8 cellular contexts compared by ENCODE assay signal in the genomic region with DNA sequence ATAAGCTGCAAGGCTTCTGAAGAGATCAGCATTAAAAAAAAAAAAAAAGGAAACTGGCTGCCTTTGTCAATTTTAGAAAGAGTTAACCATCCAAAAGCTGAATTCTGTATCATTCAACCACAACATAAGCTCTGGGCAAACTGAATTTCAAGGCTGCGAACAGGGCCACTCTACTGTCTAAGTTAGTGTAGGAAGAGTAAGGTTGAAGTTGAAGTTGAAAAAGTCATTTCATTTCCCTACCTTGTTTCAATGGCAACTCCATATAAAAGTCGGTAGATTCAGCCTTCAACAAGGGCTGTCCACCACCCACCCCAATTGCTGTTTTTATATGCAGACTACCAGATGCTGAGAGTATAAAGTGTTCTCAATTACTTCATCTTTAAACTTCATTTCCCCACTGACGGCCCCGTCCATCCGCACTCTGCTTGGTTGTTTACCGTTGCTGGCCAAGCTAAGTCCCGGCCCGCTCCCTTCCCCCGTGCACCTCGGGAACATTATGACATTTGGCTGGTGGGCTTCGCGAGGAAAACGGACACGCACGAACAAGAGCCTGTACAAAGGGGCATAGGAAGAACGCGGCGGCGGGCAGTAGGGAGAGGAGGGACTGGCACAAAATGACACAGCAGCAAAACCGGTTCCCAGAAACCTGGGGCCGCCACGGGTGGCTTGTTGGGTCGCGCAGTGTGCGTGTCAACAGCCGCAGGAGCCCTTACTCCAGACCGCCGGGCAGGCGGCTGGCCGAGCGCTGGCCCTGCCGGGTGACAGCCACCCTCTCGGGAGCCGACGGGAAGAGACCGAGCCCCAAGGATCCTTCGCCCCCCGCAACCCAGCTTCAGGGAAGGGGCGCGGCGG. TPM values are rescaled to one million over a fixed set of nuclear protein-coding genes. Genes with fewer than 3 reads are reported as not detected.
DNase-seq lines count a peak whose midpoint lies in the region; ATAC-seq, FAIRE-seq and TF ChIP-seq lines count a peak whose summit lies in the region.

No MANE protein-coding gene starts in this region.

- DNase-seq in Caki2 (ENCODE audit: low read depth): peak; percentile 30
- DNase-seq in HL-60 (ENCODE audit: low read depth in 1 of 2, low spot score in 1 of 2): peak in 1 of 2 experiments; percentile 45
- peak in 1 of 3 donors; percentile 5 for DNase-seq in effector memory CD4-positive, alpha-beta T cell
- peak in 1 of 2 donors; percentile 28 for DNase-seq in memory B cell (ENCODE audit: low spot score in 2 of 2)
- DNase-seq in GM19239 (ENCODE audit: insufficient read length, low spot score): no peak

- peak overlapping the region; percentile 87 for H3K4me3 Mint-ChIP-seq in memory B cell

- TF ChIP-seq CTCF in HL-60 (IDR thresholded peaks at IDR 0.05; ENCODE audit: insufficient read depth, low read length) (no peak), WI38 (IDR thresholded peaks at IDR 0.05; ENCODE audit: low read depth, low read length) (no peak)

- peak; percentile 11 for ATAC-seq in GM19438 (IDR thresholded peaks at IDR 0.05; ENCODE audit: low read depth, unreplicated experiment)
- ATAC-seq in memory B cell (ENCODE audit: low read depth): no peak

- no peaks in the 10 kb centered on the region for H3K9me3 ChIP-seq in effector memory CD4-positive, alpha-beta T cell (ENCODE audit: control insufficient read depth, low read length)
- H3K9me3 ChIP-seq in stomach smooth muscle (ENCODE audit: control insufficient read depth in 2 of 2, low read length in 2 of 2): no peaks in the 10 kb centered on the region

- H3K27ac Mint-ChIP-seq in memory B cell: peak overlapping the region; percentile 97

- no peaks in the 10 kb centered on the region for H3K36me3 ChIP-seq in effector memory CD4-positive, alpha-beta T cell (ENCODE audit: control insufficient read depth, insufficient read depth, low read length)
- no peaks in the 10 kb centered on the region for H3K36me3 ChIP-seq in stomach smooth muscle (ENCODE audit: control insufficient read depth in 2 of 2, insufficient read depth in 2 of 2, low read length in 2 of 2)

- no peak for FAIRE-seq in GM19239 (lab: Jason Lieb, UNC)

- no peaks in the 10 kb centered on the region for H3K36me3 Mint-ChIP-seq in memory B cell

- peak overlapping the region; percentile 92 for H3K27ac ChIP-seq in HL-60 (replicated peaks)
- peak overlapping the region; percentile 58 for H3K27ac ChIP-seq in effector memory CD4-positive, alpha-beta T cell (ENCODE audit: insufficient read depth, low read length, poor library complexity, severe bottlenecking)
- peak overlapping the region; percentile 37 for H3K27ac ChIP-seq in stomach smooth muscle (ENCODE audit: low read length)

- H3K27me3 Mint-ChIP-seq in memory B cell: no peaks in the 10 kb centered on the region

- H3K4me3 ChIP-seq in HL-60 (replicated peaks; ENCODE audit: insufficient read depth, low read length): peak overlapping the region; percentile 86
- H3K4me3 ChIP-seq in WI38 (ENCODE audit: low read depth, low read length): peak overlapping the region; percentile 87
- peak overlapping the region; percentile 76 for H3K4me3 ChIP-seq in effector memory CD4-positive, alpha-beta T cell (ENCODE audit: insufficient read depth, low read depth, low read length, poor library complexity, severe bottlenecking)
- peak overlapping the region; percentile 61 to 76 for H3K4me3 ChIP-seq in stomach smooth muscle (ENCODE audit: low read length in 2 of 2)

- peaks cover 24% of the 10 kb centered on the region for H3K4me1 Mint-ChIP-seq in memory B cell

- peak overlapping the region; percentile 36 to 66 for H3K9ac ChIP-seq in stomach smooth muscle (ENCODE audit: low read length in 2 of 2)

- no peaks in the 10 kb centered on the region for H3K9me3 Mint-ChIP-seq in memory B cell

- in situ Hi-C loops in Caki2 (cut with HindIII; ENCODE audit: low pct_unique_long_range_greater_than_20kb, low sequenced_read_pairs): no loop called here

- no peaks in the 10 kb centered on the region for H3K27me3 ChIP-seq in HL-60 (ENCODE audit: insufficient read depth, poor library complexity, severe bottlenecking)
- H3K27me3 ChIP-seq in effector memory CD4-positive, alpha-beta T cell (replicated peaks; ENCODE audit: control insufficient read depth, insufficient read depth, low read length, poor library complexity, severe bottlenecking): no peaks in the 10 kb centered on the region
- H3K27me3 ChIP-seq in stomach smooth muscle (ENCODE audit: control insufficient read depth in 1 of 2, insufficient read depth in 2 of 2, low read length in 2 of 2): no peaks in the 10 kb centered on the region

- H3K4me1 ChIP-seq in effector memory CD4-positive, alpha-beta T cell (ENCODE audit: control insufficient read depth, insufficient read depth, low read length, poor library complexity, severe bottlenecking): peaks cover 22% of the 10 kb centered on the region
- peaks cover 13% of the 10 kb centered on the region for H3K4me1 ChIP-seq in stomach smooth muscle (ENCODE audit: control insufficient read depth, insufficient read depth, low read length)

RNA-seq across cellular contexts. Expression of a gene that starts 1.4 kb away (rescaled TPM):
- 13.1 and 15.9 TPM in 2 replicates for total RNA-seq in Caki2 (2014; rRNA removed; shearing (Covaris generic); ENCODE audit: low replicate concordance)

RNA-seq across cellular contexts. Expression of a gene that starts 23.0 kb away (rescaled TPM):
- 53.5 and 68.7 TPM in 2 replicates for total RNA-seq in Caki2 (2014; rRNA removed; shearing (Covaris generic); ENCODE audit: low replicate concordance)

Comparison
In these comparisons a context has a peak if more than half of its experiments do, and no peak if none do; other contexts are left out.
1. H3K27ac ChIP-seq: peak in every context shown above with its lines; median percentile 92 in HL-60; 58 in effector memory CD4-positive, alpha-beta T cell; 37 in stomach smooth muscle.